Comparison of ENCODE assay signal across 1 cellular context in genomic region chr9:122380293-122380692, GRCh38.
TF ChIP-seq lines count a peak whose summit lies in the region.

No MANE protein-coding gene starts in this region.

TF ChIP-seq in IMR-90, 13 proteins besides CTCF, POLR2A, EP300 and RAD21 (continued from another document):
- TF ChIP-seq USF2 (IDR thresholded peaks at IDR 0.05; ENCODE audit: low read depth, low read length) (no peak), ELK1 (IDR thresholded peaks at IDR 0.05; ENCODE audit: borderline replicate concordance, low read depth, low read length) (no peak), FOS (IDR thresholded peaks at IDR 0.05; ENCODE audit: low read depth, low read length) (no peak), CEBPB (IDR thresholded peaks at IDR 0.05; ENCODE audit: low read depth, low read length) (no peak), NFE2L2 (IDR thresholded peaks at IDR 0.05; ENCODE audit: low read depth, low read length) (no peak), BHLHE40 (IDR thresholded peaks at IDR 0.05; ENCODE audit: low read depth, low read length) (no peak)
